22 cellular contexts compared by ENCODE assay signal in the genomic region with DNA sequence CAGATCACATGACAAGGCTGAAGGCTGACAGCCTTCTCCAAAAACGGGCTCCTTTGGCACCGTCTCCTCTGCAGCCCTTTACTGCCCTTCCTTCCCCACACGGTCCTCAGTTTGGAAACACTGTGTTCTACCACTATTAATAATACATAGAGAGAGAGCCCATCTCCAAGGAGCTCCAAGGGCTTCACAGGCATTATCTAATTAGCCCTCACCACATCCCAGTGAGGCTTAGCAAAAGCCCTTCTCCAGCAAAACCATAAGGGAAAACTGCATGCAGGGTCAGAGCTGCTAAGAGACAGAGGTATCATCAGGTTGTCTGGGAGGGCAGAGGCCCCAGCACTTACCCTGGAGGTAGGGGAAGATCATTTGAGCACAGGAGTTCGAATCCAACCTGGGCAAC.
DNase-seq lines count a peak whose midpoint lies in the region; ATAC-seq and TF ChIP-seq lines count a peak whose summit lies in the region.
"Had no signal": no experiment of that assay in that cellular context is flagged by ENCODE, and none has a peak within 500 bp of the region (broad histone marks: within the 10 kb centered on the region; RNA-seq: fewer than 3 reads in every experiment).

No MANE protein-coding gene starts in this region.

- H3K23ac ChIP-seq in H9 (ENCODE audit: insufficient read length, low read depth, low read length) (no peak overlapping the region), mesendoderm (ENCODE audit: low read length) (peak overlapping the region; percentile 7)

- H3K36me3 ChIP-seq in mesendoderm (ENCODE audit: control insufficient read depth, insufficient read depth, low read length) (no peaks in the 10 kb centered on the region), smooth muscle cell (ENCODE audit: low read depth) (no peaks in the 10 kb centered on the region)
- H3K36me3 ChIP-seq: BLaER1 treated with 17β-estradiol and CSF1 and Interleukin-3, amounts not matched to agents 10 nM and 100 nM had no signal

- DNase-seq in H9 (no peak), SK-N-DZ (ENCODE audit: low spot score) (peak; percentile 26), mesendoderm (no peak), smooth muscle cell (lab: John Stamatoyannopoulos, UW; ENCODE audit: unreplicated experiment) (no peak), amygdala (lab: John Stamatoyannopoulos, UW) (no peak), NOMO-1 treated with dmso at 0.1 percent for 144 hours (lab: John Stamatoyannopoulos, UW; ENCODE audit: unreplicated experiment) (no peak)
- DNase-seq: AML-193; CD4-positive, alpha-beta T cell; DMS53; H7; KBM-7; MV-4-11; NCI-H1105; NCI-H1436 treated with DMSO at 0.1 percent for 48 hours; NCI-H187 treated with DMSO at 0.1 percent for 48 hours; NCI-H2171 treated with DMSO at 0.1 percent for 48 hours; NCI-H345; NCI-H748 treated with DMSO at 0.1 percent for 48 hours had no signal

- H4K8ac ChIP-seq in H9 (replicated peaks; ENCODE audit: insufficient read length, low read depth, low read length): no peak overlapping the region
- H4K8ac ChIP-seq in mesendoderm (ENCODE audit: low read depth, low read length): no peak overlapping the region

- no peaks in the 10 kb centered on the region for H4K20me1 ChIP-seq in H9 (ENCODE audit: control insufficient read depth, insufficient read depth, insufficient read length)
- no peaks in the 10 kb centered on the region for H4K20me1 ChIP-seq in smooth muscle cell (ENCODE audit: low read depth)
- H4K20me1 ChIP-seq: BLaER1 treated with 17β-estradiol and CSF1 and Interleukin-3, amounts not matched to agents 10 nM and 100 nM had no signal

- H3K79me2 ChIP-seq in H9 (ENCODE audit: insufficient read depth, low read length): no peaks in the 10 kb centered on the region
- H3K79me2 ChIP-seq in mesendoderm (ENCODE audit: control insufficient read depth, insufficient read depth, low read length): no peaks in the 10 kb centered on the region
- no peaks in the 10 kb centered on the region for H3K79me2 ChIP-seq in smooth muscle cell (ENCODE audit: low read depth)

- peaks cover 44 to 49% of the 10 kb centered on the region in 2 experiments for H3K4me1 Mint-ChIP-seq in H9

- H2BK12ac ChIP-seq in H9 (ENCODE audit: insufficient read length, low read depth, low read length): peak overlapping the region; percentile 21

- H3K56ac ChIP-seq in H9 (ENCODE audit: insufficient read length, low read depth, low read length): no peak overlapping the region
- H3K56ac ChIP-seq in mesendoderm (ENCODE audit: low read length): peak overlapping the region; percentile 66

- no peak overlapping the region for H3K4me3 Mint-ChIP-seq in H9
- H3K4me3 Mint-ChIP-seq: CD4-positive, alpha-beta T cell had no signal

- H2BK5ac ChIP-seq in H9 (ENCODE audit: insufficient read length, low read length): no peak overlapping the region
- no peak overlapping the region for H2BK5ac ChIP-seq in mesendoderm (ENCODE audit: low read length)

- H4K91ac ChIP-seq in H9 (ENCODE audit: insufficient read length, low read depth, low read length): no peak overlapping the region

- no peak overlapping the region for H2BK120ac ChIP-seq in H9 (ENCODE audit: low read depth, low read length, poor library complexity, severe bottlenecking)
- no peak overlapping the region for H2BK120ac ChIP-seq in mesendoderm (ENCODE audit: low read depth, low read length)

- WGBS in H9 (ENCODE audit: extremely low coverage, insufficient read length, low lambda C conversion rate): no CpG with 5 or more reads among the region's 4 CpGs
- WGBS in mesendoderm (ENCODE audit: extremely low coverage, insufficient coverage, low lambda C conversion rate): no CpG with 5 or more reads among the region's 4 CpGs
- 83% methylated on average over 4 of the region's 4 CpGs for WGBS in smooth muscle cell (ENCODE audit: low lambda C conversion rate)

- H3K9me3 ChIP-seq in H9 (ENCODE audit: control insufficient read depth, low read depth, low read length) (no peaks in the 10 kb centered on the region), smooth muscle cell (replicated peaks; ENCODE audit: low read depth) (no peaks in the 10 kb centered on the region)
- H3K9me3 ChIP-seq: A549 had no signal

- H3K79me1 ChIP-seq in H9 (ENCODE audit: insufficient read depth, low read depth, low read length, poor library complexity, severe bottlenecking): no peaks in the 10 kb centered on the region
- no peaks in the 10 kb centered on the region for H3K79me1 ChIP-seq in mesendoderm (ENCODE audit: low read length)

- H3K27me3 ChIP-seq in H9 (ENCODE audit: insufficient read depth, low read length): no peaks in the 10 kb centered on the region
- no peaks in the 10 kb centered on the region for H3K27me3 ChIP-seq in mesendoderm (ENCODE audit: insufficient read depth, low read length, poor library complexity)
- H3K27me3 ChIP-seq in smooth muscle cell (ENCODE audit: low read depth): no peaks in the 10 kb centered on the region
- H3K27me3 ChIP-seq: BLaER1 treated with 17β-estradiol and CSF1 and Interleukin-3, amounts not matched to agents 10 nM and 100 nM had no signal

- H3K18ac ChIP-seq in H9 (ENCODE audit: insufficient read length, low read depth, low read length) (no peak overlapping the region), mesendoderm (ENCODE audit: low read length) (no peak overlapping the region)

- H3T11ph ChIP-seq in H9 (ENCODE audit: low read length): no peak overlapping the region

- H3K4me1 ChIP-seq in H9 (ENCODE audit: insufficient read depth, low read length) (peaks cover 10% of the 10 kb centered on the region), mesendoderm (ENCODE audit: control insufficient read depth, low read depth, low read length) (peaks cover 2% of the 10 kb centered on the region), smooth muscle cell (ENCODE audit: low read depth) (peaks cover 5% of the 10 kb centered on the region)
- H3K4me1 ChIP-seq: A549 had no signal

- H3K27ac ChIP-seq in H9 (ENCODE audit: insufficient read length, low read depth, low read length) (no peak overlapping the region), mesendoderm (ENCODE audit: low read depth, low read length) (no peak overlapping the region), smooth muscle cell (ENCODE audit: low read depth) (peak overlapping the region; percentile 34)
- H3K27ac ChIP-seq: A549; BLaER1 treated with 17β-estradiol and CSF1 and Interleukin-3, amounts not matched to agents 10 nM and 100 nM had no signal

- H3K27me3 Mint-ChIP-seq in H9 (ENCODE audit: low read depth): no peaks in the 10 kb centered on the region
- H3K27me3 Mint-ChIP-seq: CD4-positive, alpha-beta T cell had no signal

- no peak for TF ChIP-seq CTCF in H9 (conservative IDR thresholded peaks at IDR 0.05)
- no peak for TF ChIP-seq CTCF in smooth muscle cell (IDR thresholded peaks at IDR 0.05; ENCODE audit: borderline replicate concordance, insufficient read depth, poor library complexity, severe bottlenecking)

- no peak overlapping the region for H3K14ac ChIP-seq in H9 (ENCODE audit: insufficient read depth, low read length)

- ATAC-seq in HG03565 (IDR thresholded peaks at IDR 0.05; ENCODE audit: unreplicated experiment): no peak
- ATAC-seq: A549, SK-N-SH treated with all-trans-retinoic acid at 6 μM for 48 hours had no signal

- H3K23me2 ChIP-seq in H9 (ENCODE audit: insufficient read length, low read depth, low read length, poor library complexity, severe bottlenecking): no peaks in the 10 kb centered on the region

- H3K27ac Mint-ChIP-seq in H9: no peak overlapping the region; a peak in 1 of 7 replicates
- H3K27ac Mint-ChIP-seq: CD4-positive, alpha-beta T cell had no signal

- H3K4me3 ChIP-seq in mesendoderm (ENCODE audit: low read length): no peak overlapping the region
- no peak overlapping the region for H3K4me3 ChIP-seq in smooth muscle cell
- H3K4me3 ChIP-seq: A549; BLaER1 treated with 17β-estradiol and CSF1 and Interleukin-3, amounts not matched to agents 10 nM and 100 nM had no signal

- H3K36me3 Mint-ChIP-seq in H9 (ENCODE audit: insufficient read depth in 1 of 3, low read depth in 3 of 3): peaks cover 0 to 5% (median 0%) of the 10 kb centered on the region in 3 experiments; a peak in 1 of 7 replicates

- H3F3A ChIP-seq in smooth muscle cell (ENCODE audit: low read depth): no peaks in the 10 kb centered on the region

- H2AFZ ChIP-seq in H9 (ENCODE audit: low read length) (no peak overlapping the region), smooth muscle cell (ENCODE audit: low read depth) (no peak overlapping the region)

- H2BK20ac ChIP-seq in H9 (ENCODE audit: low read depth, low read length, poor library complexity, severe bottlenecking): no peak overlapping the region

- no peak overlapping the region for H3K4me2 ChIP-seq in H9 (ENCODE audit: insufficient read depth, insufficient read length, low read length)
- H3K4me2 ChIP-seq in mesendoderm (ENCODE audit: low read length): no peak overlapping the region
- H3K4me2 ChIP-seq in smooth muscle cell: no peak overlapping the region
- H3K4me2 ChIP-seq: A549; BLaER1 treated with 17β-estradiol and CSF1 and Interleukin-3, amounts not matched to agents 10 nM and 100 nM had no signal

- no peak overlapping the region for H4K5ac ChIP-seq in H9 (ENCODE audit: insufficient read length, low read depth, low read length)
- no peak overlapping the region for H4K5ac ChIP-seq in mesendoderm (ENCODE audit: low read length)

- H3K4ac ChIP-seq in H9 (ENCODE audit: low read depth, low read length) (no peak overlapping the region), mesendoderm (ENCODE audit: low read depth, low read length) (no peak overlapping the region)

- H3K9ac ChIP-seq in H9 (ENCODE audit: extremely low read depth, insufficient read length, low read length) (no peak overlapping the region), mesendoderm (ENCODE audit: low read length) (no peak overlapping the region), smooth muscle cell (ENCODE audit: low read depth) (no peak overlapping the region)
- H3K9ac ChIP-seq: BLaER1 treated with 17β-estradiol and CSF1 and Interleukin-3, amounts not matched to agents 10 nM and 100 nM had no signal

- peaks cover 0 to 3% of the 10 kb centered on the region in 2 experiments; a peak in 2 of 5 replicates for H3K9me3 Mint-ChIP-seq in H9
- H3K9me3 Mint-ChIP-seq: CD4-positive, alpha-beta T cell had no signal

- H2AK5ac ChIP-seq in H9 (ENCODE audit: insufficient read length, low read length): no peak overlapping the region
- no peak overlapping the region for H2AK5ac ChIP-seq in mesendoderm (ENCODE audit: low read length)

- no peak overlapping the region for H2BK15ac ChIP-seq in H9 (ENCODE audit: low read depth, low read length)
- H2BK15ac ChIP-seq in mesendoderm (replicated peaks; ENCODE audit: low read depth): no peak overlapping the region
